20 cellular contexts compared by ENCODE assay signal in the genomic region with DNA sequence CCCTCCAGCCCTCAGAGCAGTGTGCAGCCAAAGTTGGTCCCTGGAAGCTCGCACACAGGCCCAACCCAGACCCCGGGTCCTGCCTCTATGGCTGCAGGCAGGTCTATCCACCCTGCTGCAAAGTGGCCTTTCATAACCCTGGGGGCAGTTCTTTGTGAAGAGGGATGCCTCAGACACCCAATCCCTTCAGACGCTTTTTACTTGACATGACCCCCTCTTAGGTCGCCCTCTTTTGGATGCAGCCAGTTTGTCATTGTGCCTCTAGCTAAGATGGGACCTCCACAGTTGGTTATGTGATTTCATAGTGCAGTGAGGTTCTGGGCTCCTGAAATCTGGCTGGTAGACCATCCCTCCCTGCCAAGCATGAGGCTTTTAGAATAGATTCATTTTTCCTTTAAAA. TPM values are rescaled to one million over a fixed set of nuclear protein-coding genes. Genes with fewer than 3 reads are reported as not detected.
"Had no signal": no experiment of that assay in that cellular context is flagged by ENCODE, and none has a peak within 500 bp of the region (broad histone marks: within the 10 kb centered on the region; RNA-seq: fewer than 3 reads in every experiment).

No MANE protein-coding gene starts in this region.

- DNase-seq: activated naive CD4-positive, alpha-beta T cell treated with Interleukin-2 at 50 U/mL for 16 hours; body of pancreas; dorsolateral prefrontal cortex; foreskin melanocyte; glutamatergic neuron; hippocampal formation; left ventricle myocardium superior; naive thymus-derived CD4-positive, alpha-beta T cell; pancreas; right lobe of liver; small intestine; stimulated activated CD4-positive, alpha-beta T cell treated with anti-CD3 and anti-CD28 coated beads, Interleukin-4, amount 100 ng/mL, for 1 hour; stimulated activated naive CD8-positive, alpha-beta T cell treated with anti-CD3 and anti-CD28 coated beads, Interleukin-15, amount 100 ng/mL, for 72 hours; T1000; upper lobe of left lung had no signal

- H3K9me3 Mint-ChIP-seq: memory B cell; naive thymus-derived CD4-positive, alpha-beta T cell; stimulated activated naive CD8-positive, alpha-beta T cell treated with anti-CD3 and anti-CD28 coated beads, Interleukin-15, amount 100 ng/mL, for 72 hours had no signal

- H3K36me3 Mint-ChIP-seq: naive thymus-derived CD4-positive, alpha-beta T cell had no signal

- H3K27me3 ChIP-seq: body of pancreas, dorsolateral prefrontal cortex, pancreas, right lobe of liver, suprapubic skin, upper lobe of left lung had no signal

- H3K27ac Mint-ChIP-seq: memory B cell; naive thymus-derived CD4-positive, alpha-beta T cell had no signal

- H3K4me3 Mint-ChIP-seq: memory B cell; naive thymus-derived CD4-positive, alpha-beta T cell had no signal

- H3K9me3 ChIP-seq: body of pancreas, pancreas, right lobe of liver, suprapubic skin, upper lobe of left lung had no signal

- H3K4me1 ChIP-seq: body of pancreas, pancreas, right lobe of liver, suprapubic skin, upper lobe of left lung had no signal

- H3K36me3 ChIP-seq: pancreas, right lobe of liver, suprapubic skin, upper lobe of left lung had no signal

- H3K27ac ChIP-seq: body of pancreas, dorsolateral prefrontal cortex, pancreas, right lobe of liver, suprapubic skin, upper lobe of left lung had no signal

- ATAC-seq: activated CD4-positive, CD25-positive, alpha-beta regulatory T cell treated with anti-CD3 and anti-CD28 coated beads, Interleukin-2, amount 50 U/mL, for 24 hours; body of pancreas; left ventricle myocardium superior; naive thymus-derived CD4-positive, alpha-beta T cell; pancreas; right lobe of liver; stimulated activated naive CD8-positive, alpha-beta T cell treated with anti-CD3 and anti-CD28 coated beads, Interleukin-15, amount 100 ng/mL, for 72 hours had no signal

- H3K4me3 ChIP-seq: body of pancreas, dorsolateral prefrontal cortex, pancreas, right lobe of liver, suprapubic skin, upper lobe of left lung had no signal

RNA-seq across cellular contexts. Expression of a gene that starts 27.3 kb away (rescaled TPM):
- total RNA-seq: cardiac septum, epithelial cell of proximal tubule, left ventricle myocardium superior, right lobe of liver, suprapubic skin had no signal
